In genomic region chr22:47082505-47082904, GRCh38 we compare ENCODE assay signal across 11 cellular contexts.
DNase-seq lines count a peak whose midpoint lies in the region; ATAC-seq and TF ChIP-seq lines count a peak whose summit lies in the region.
"Had no signal": no experiment of that assay in that cellular context is flagged by ENCODE, and none has a peak within 500 bp of the region (broad histone marks: within the 10 kb centered on the region; RNA-seq: fewer than 3 reads in every experiment).

No MANE protein-coding gene starts in this region.

- H3K4me3 Mint-ChIP-seq in activated CD8-positive, alpha-beta T cell treated with anti-CD3 and anti-CD28 coated beads for 36 hours, result no peak overlapping the region
- no peak overlapping the region for H3K4me3 Mint-ChIP-seq in activated CD8-positive, alpha-beta T cell treated with anti-CD3 and anti-CD28 coated beads, Interleukin-2, amount 10 ng/mL, durations not matched to agents 7 days and 5 days
- no peak overlapping the region for H3K4me3 Mint-ChIP-seq in activated T-helper 17 cell treated with anti-CD3 and anti-CD28 coated beads, Interleukin-2, amount 50 U/mL, for 72 hours
- H3K4me3 Mint-ChIP-seq: CD4-positive, CD25-positive, alpha-beta regulatory T cell; H9 had no signal

- no peak for TF ChIP-seq CTCF in activated CD8-positive, alpha-beta T cell treated with anti-CD3 and anti-CD28 coated beads for 36 hours (IDR thresholded peaks at IDR 0.05)

- H3K4me1 Mint-ChIP-seq in activated CD8-positive, alpha-beta T cell treated with anti-CD3 and anti-CD28 coated beads for 36 hours (ENCODE audit: low read depth), result peaks cover 21% of the 10 kb centered on the region
- H3K4me1 Mint-ChIP-seq in activated CD8-positive, alpha-beta T cell treated with anti-CD3 and anti-CD28 coated beads, Interleukin-2, amount 10 ng/mL, durations not matched to agents 7 days and 5 days (ENCODE audit: low read depth), result peaks cover 1% of the 10 kb centered on the region
- H3K4me1 Mint-ChIP-seq in activated T-helper 17 cell treated with anti-CD3 and anti-CD28 coated beads, Interleukin-2, amount 50 U/mL, for 72 hours, result peaks cover 20% of the 10 kb centered on the region

- DNase-seq in activated CD8-positive, alpha-beta T cell treated with anti-CD3 and anti-CD28 coated beads for 36 hours, result no peak
- no peak for DNase-seq in activated CD8-positive, alpha-beta T cell treated with anti-CD3 and anti-CD28 coated beads, Interleukin-2, amount 10 ng/mL, durations not matched to agents 7 days and 5 days
- DNase-seq in HT1080 (ENCODE audit: low read depth) (peak; percentile 17), DMS 273 (lab: John Stamatoyannopoulos, UW; ENCODE audit: unreplicated experiment) (no peak), hypothalamus (lab: John Stamatoyannopoulos, UW) (no peak)
- DNase-seq: BE2C; C1 segment of cervical spinal cord; CD4-positive, CD25-positive, alpha-beta regulatory T cell had no signal

- H3K27ac Mint-ChIP-seq in activated CD8-positive, alpha-beta T cell treated with anti-CD3 and anti-CD28 coated beads for 36 hours, result no peak overlapping the region
- no peak overlapping the region for H3K27ac Mint-ChIP-seq in activated CD8-positive, alpha-beta T cell treated with anti-CD3 and anti-CD28 coated beads, Interleukin-2, amount 10 ng/mL, durations not matched to agents 7 days and 5 days
- no peak overlapping the region for H3K27ac Mint-ChIP-seq in activated T-helper 17 cell treated with anti-CD3 and anti-CD28 coated beads, Interleukin-2, amount 50 U/mL, for 72 hours
- H3K27ac Mint-ChIP-seq: H9 had no signal

- intact Hi-C loops in activated CD8-positive, alpha-beta T cell treated with anti-CD3 and anti-CD28 coated beads for 36 hours (cut with micrococcal nuclease), result no loop called here

- POLR2A ChIA-PET in activated CD8-positive, alpha-beta T cell treated with anti-CD3 and anti-CD28 coated beads for 36 hours (lab: Charles Lee), result no interaction called here
- POLR2A ChIA-PET in activated CD8-positive, alpha-beta T cell treated with anti-CD3 and anti-CD28 coated beads, Interleukin-2, amount 10 ng/mL, durations not matched to agents 7 days and 5 days (lab: Charles Lee), result no interaction called here

- peak; percentile 42 for ATAC-seq in activated CD8-positive, alpha-beta T cell treated with anti-CD3 and anti-CD28 coated beads for 36 hours
- ATAC-seq in activated CD8-positive, alpha-beta T cell treated with anti-CD3 and anti-CD28 coated beads, Interleukin-2, amount 10 ng/mL, durations not matched to agents 7 days and 5 days, result no peak
- ATAC-seq in activated T-helper 17 cell treated with anti-CD3 and anti-CD28 coated beads, Interleukin-2, amount 50 U/mL, for 72 hours (replicated peaks), result peak; percentile 87
- ATAC-seq in esophagus mucosa, result peak; percentile 20

- H3K36me3 Mint-ChIP-seq in activated CD8-positive, alpha-beta T cell treated with anti-CD3 and anti-CD28 coated beads for 36 hours (ENCODE audit: low read depth), result peaks cover 14% of the 10 kb centered on the region
- H3K36me3 Mint-ChIP-seq in activated CD8-positive, alpha-beta T cell treated with anti-CD3 and anti-CD28 coated beads, Interleukin-2, amount 10 ng/mL, durations not matched to agents 7 days and 5 days (ENCODE audit: low read depth), result peaks cover 6% of the 10 kb centered on the region
- H3K36me3 Mint-ChIP-seq in activated T-helper 17 cell treated with anti-CD3 and anti-CD28 coated beads, Interleukin-2, amount 50 U/mL, for 72 hours (ENCODE audit: low read depth), result peaks cover 26% of the 10 kb centered on the region

- H3K9me3 Mint-ChIP-seq in activated CD8-positive, alpha-beta T cell treated with anti-CD3 and anti-CD28 coated beads for 36 hours, result peaks cover 4% of the 10 kb centered on the region
- H3K9me3 Mint-ChIP-seq in activated CD8-positive, alpha-beta T cell treated with anti-CD3 and anti-CD28 coated beads, Interleukin-2, amount 10 ng/mL, durations not matched to agents 7 days and 5 days (ENCODE audit: insufficient read depth), result peaks cover 14% of the 10 kb centered on the region
- peaks cover 3% of the 10 kb centered on the region for H3K9me3 Mint-ChIP-seq in activated T-helper 17 cell treated with anti-CD3 and anti-CD28 coated beads, Interleukin-2, amount 50 U/mL, for 72 hours

- H3K27me3 Mint-ChIP-seq in activated CD8-positive, alpha-beta T cell treated with anti-CD3 and anti-CD28 coated beads for 36 hours, result no peaks in the 10 kb centered on the region
- no peaks in the 10 kb centered on the region for H3K27me3 Mint-ChIP-seq in activated CD8-positive, alpha-beta T cell treated with anti-CD3 and anti-CD28 coated beads, Interleukin-2, amount 10 ng/mL, durations not matched to agents 7 days and 5 days (ENCODE audit: low read depth)
- H3K27me3 Mint-ChIP-seq in activated T-helper 17 cell treated with anti-CD3 and anti-CD28 coated beads, Interleukin-2, amount 50 U/mL, for 72 hours, result no peaks in the 10 kb centered on the region
- H3K27me3 Mint-ChIP-seq: CD4-positive, CD25-positive, alpha-beta regulatory T cell had no signal

- CTCF ChIA-PET in activated CD8-positive, alpha-beta T cell treated with anti-CD3 and anti-CD28 coated beads for 36 hours (lab: Charles Lee), result no interaction called here
- CTCF ChIA-PET in activated CD8-positive, alpha-beta T cell treated with anti-CD3 and anti-CD28 coated beads, Interleukin-2, amount 10 ng/mL, durations not matched to agents 7 days and 5 days (lab: Charles Lee), result no interaction called here
